Comparison of ENCODE assay signal across 1 cellular context in genomic region chr1:226186124-226187018, GRCh38.
A peak's percentile ranks its signal among the peaks of the same experiment; 100 is the strongest.
TF ChIP-seq lines count a peak whose summit lies in the region.

TSS of gene ACBD3 (minus strand) at chr1:226186741. CDS start at chr1:226186675, 66 bp downstream.

TF ChIP-seq in K562, 482 proteins besides CTCF, POLR2A, EP300 and RAD21 (continued from another document):
- no peak for TF ChIP-seq E4F1 (CRISPR knock-in tag; IDR thresholded peaks at IDR 0.05; ENCODE audit: borderline replicate concordance)
- 0 out of 2 replicates have a peak, but pooled peaks have one; percentile 68 for TF ChIP-seq MTA1 (IDR thresholded peaks at IDR 0.05; ENCODE audit: borderline replicate concordance)
- no peak for TF ChIP-seq SRSF1 (IDR thresholded peaks at IDR 0.05; ENCODE audit: low read depth, low read length)
- TF ChIP-seq E2F6 (IDR thresholded peaks at IDR 0.05; ENCODE audit: borderline replicate concordance in 1 of 2, extremely low read depth in 1 of 2, insufficient read depth in 1 of 2, insufficient read length in 1 of 2, low read depth in 1 of 2, low read length in 1 of 2, poor library complexity in 1 of 2, severe bottlenecking in 1 of 2), result peak in 1 of 2 experiments; percentile 37
- peak; percentile 66; the same call in 1 of the 2 replicates for TF ChIP-seq ESRRA (IDR thresholded peaks at IDR 0.05; ENCODE audit: borderline replicate concordance, low read depth)
- peak; percentile 91 for TF ChIP-seq NKRF (IDR thresholded peaks at IDR 0.05; ENCODE audit: borderline replicate concordance)
- no peak for TF ChIP-seq YBX1 (IDR thresholded peaks at IDR 0.05)
- TF ChIP-seq BRF1 (IDR thresholded peaks at IDR 0.05; ENCODE audit: borderline replicate concordance, extremely low read depth, insufficient read length), result no peak
- peak in 1 of 2 experiments; percentile 14; a peak in 1 of 4 replicates for TF ChIP-seq SIX5 (IDR thresholded peaks at IDR 0.05; ENCODE audit: borderline replicate concordance in 1 of 2, insufficient read depth in 1 of 2, low read depth in 1 of 2, low read length in 2 of 2)
- no peak for TF ChIP-seq ATF2 (CRISPR knock-in tag; IDR thresholded peaks at IDR 0.05)
- TF ChIP-seq ARID3A (IDR thresholded peaks at IDR 0.05; ENCODE audit: borderline replicate concordance, low read depth, low read length), result no peak
- TF ChIP-seq HMGN3 (IDR thresholded peaks at IDR 0.05; ENCODE audit: borderline replicate concordance, extremely low read depth, insufficient read length, low read depth, low read length), result peak; percentile 49
- peak; percentile 66 for TF ChIP-seq L3MBTL2 (IDR thresholded peaks at IDR 0.05)
- peak; percentile 79; the same call in 1 of the 2 replicates for TF ChIP-seq KLF13 (tag; IDR thresholded peaks at IDR 0.05; ENCODE audit: borderline replicate concordance, low read depth)
- peak; percentile 89 for TF ChIP-seq ETV1 (tag; conservative IDR thresholded peaks at IDR 0.05; ENCODE audit: low read depth)
- TF ChIP-seq HNRNPH1 (optimal IDR thresholded peaks at IDR 0.05; ENCODE audit: low read depth, low read length), result no peak
- TF ChIP-seq FOXA3 (CRISPR knock-in tag; conservative IDR thresholded peaks at IDR 0.05 in 1 of 2, IDR thresholded peaks at IDR 0.05 in 1 of 2), result peak in 1 of 2 experiments; percentile 53; a peak in 1 of 4 replicates
- peak; percentile 76 for TF ChIP-seq CCNT2 (IDR thresholded peaks at IDR 0.05; ENCODE audit: borderline replicate concordance, extremely low read depth, insufficient read length, low read depth, low read length)
- TF ChIP-seq ZBTB1 (CRISPR knock-in tag; IDR thresholded peaks at IDR 0.05; ENCODE audit: borderline replicate concordance, low read depth), result peak; percentile 35
TF ChIP-seq in K562: peak in this region for 163.
